ENCODE assay signal across 8 cellular contexts in the genomic region with DNA sequence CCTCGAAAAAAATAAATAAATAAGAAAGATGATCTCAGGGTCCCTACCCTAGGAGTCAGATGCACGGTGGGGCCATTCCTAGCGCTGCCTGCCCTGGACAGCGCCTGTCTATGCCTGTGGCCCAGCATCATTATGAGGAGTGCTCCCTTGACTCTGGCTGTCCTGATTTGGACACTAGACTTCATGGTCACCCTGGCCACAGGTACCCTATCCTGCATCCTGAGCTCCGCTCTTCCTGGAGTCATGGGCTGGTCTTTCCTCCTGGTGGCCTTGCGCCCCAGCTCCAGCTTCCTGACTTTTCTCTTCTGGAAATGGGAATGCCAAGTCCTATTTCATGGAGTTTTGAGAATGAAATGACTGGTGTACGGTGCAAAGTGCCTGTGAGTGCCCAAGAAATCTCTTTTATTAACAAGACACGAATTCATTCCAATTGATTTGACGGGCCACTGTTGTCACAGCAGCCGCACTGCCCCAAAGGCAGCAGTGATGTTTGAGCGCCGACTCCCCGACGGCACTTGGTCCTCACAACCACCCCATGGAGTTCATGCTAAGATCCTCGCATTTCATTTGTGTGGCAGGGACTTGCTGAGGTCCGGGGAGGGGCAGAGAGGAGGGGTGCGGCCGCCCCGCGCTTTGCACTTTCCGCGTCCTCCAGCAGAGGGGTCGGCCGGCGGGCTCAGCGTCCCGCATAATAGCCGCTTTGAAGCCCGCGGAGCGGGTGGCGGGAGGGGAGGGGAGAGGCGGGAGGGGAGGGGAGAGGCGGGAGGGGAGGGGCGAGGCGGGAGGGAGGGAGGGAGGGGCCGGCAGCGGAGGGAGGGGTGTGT.
DNase-seq lines count a peak whose midpoint lies in the region; ATAC-seq, FAIRE-seq and TF ChIP-seq lines count a peak whose summit lies in the region.

No MANE protein-coding gene starts in this region.

- CTCF ChIA-PET in HEK293 (lab: Yijun Ruan, JAX): interaction anchor here (1.2 to 1.8 kb wide), 3 partner anchors 13 to 241 kb away, joined by 3 to 6 read pairs (median 4); no protein-coding TSS in a partner anchor

- H3K36me3 Mint-ChIP-seq in nephron progenitor cell (ENCODE audit: low read depth): no peaks in the 10 kb centered on the region

- ATAC-seq in GM19328 (IDR thresholded peaks at IDR 0.05; ENCODE audit: unreplicated experiment) (no peak), HG03378 (IDR thresholded peaks at IDR 0.05; ENCODE audit: unreplicated experiment) (no peak)

- H3K36me3 ChIP-seq in HEK293 (ENCODE audit: control insufficient read depth in 2 of 2, insufficient read depth in 1 of 2, low read length in 2 of 2): no peaks in the 10 kb centered on the region

- H3K4me1 ChIP-seq in HEK293 (ENCODE audit: control insufficient read depth, insufficient read depth, low read length): no peaks in the 10 kb centered on the region

- H3K9me3 ChIP-seq in HEK293 (ENCODE audit: control insufficient read depth, insufficient read depth, low read depth, low read length): no peaks in the 10 kb centered on the region

- peaks cover 18% of the 10 kb centered on the region for H3K27me3 Mint-ChIP-seq in nephron progenitor cell (ENCODE audit: low read depth, poor library complexity)

- in situ Hi-C loops in ACHN (cut with HindIII; ENCODE audit: low pct_ligation_motif_present, low pct_unique_long_range_greater_than_20kb, low sequenced_read_pairs): no loop called here

- H3K27ac ChIP-seq in HEK293 (ENCODE audit: extremely low read depth, low read depth, low read length) (no peak overlapping the region), VCaP (peak overlapping the region; percentile 84)

- H3K4me3 ChIP-seq in HEK293 (ENCODE audit: low read depth, low read length) (peak overlapping the region; percentile 53), epithelial cell of esophagus (ENCODE audit: low read length) (peak overlapping the region; percentile 13)

- FAIRE-seq in urothelium cell line (lab: Jason Lieb, UNC): no peak

- no peaks in the 10 kb centered on the region for H3K9me3 Mint-ChIP-seq in nephron progenitor cell

- POLR2A ChIA-PET in HEK293 (lab: Yijun Ruan, JAX): interaction anchor here (0.5 to 5.4 kb wide), 3 partner anchors 10 to 29 kb away, joined by 4 to 61 read pairs (median 5); a partner anchor contains a TSS

- peak; percentile 42 for DNase-seq in ACHN
- no peak for DNase-seq in epithelial cell of esophagus (ENCODE audit: low read depth)
- peak; percentile 82 for DNase-seq in nephron progenitor cell
- peak; percentile 78 for DNase-seq in urothelium cell line (ENCODE audit: low spot score)

- H3K4me3 Mint-ChIP-seq in nephron progenitor cell: peak overlapping the region; percentile 81

- no peak overlapping the region for H3K27ac Mint-ChIP-seq in nephron progenitor cell

- TF ChIP-seq CTCF in HEK293 (tag by site-specific recombination; IDR thresholded peaks at IDR 0.05) (0 out of 2 replicates have a peak, but pooled peaks have one; percentile 17), VCaP (conservative IDR thresholded peaks at IDR 0.05) (peak; percentile 17), epithelial cell of esophagus (IDR thresholded peaks at IDR 0.05; ENCODE audit: insufficient read depth, low read depth, low read length, missing control alignments) (no peak), nephron progenitor cell (IDR thresholded peaks at IDR 0.05) (peak; percentile 24)

- peaks cover 48% of the 10 kb centered on the region for H3K4me1 Mint-ChIP-seq in nephron progenitor cell

TF ChIP-seq in HEK293, 187 proteins besides CTCF, POLR2A, EP300 and RAD21 (continues in another document):
- TF ChIP-seq GLIS2 (tag by site-specific recombination; IDR thresholded peaks at IDR 0.05) (0 out of 2 replicates have a peak, but pooled peaks have one; percentile 19), ZNF707 (tag by site-specific recombination; IDR thresholded peaks at IDR 0.05) (no peak), ZNF335 (tag by site-specific recombination; conservative IDR thresholded peaks at IDR 0.05) (peak; percentile 8), GLIS1 (tag by site-specific recombination; IDR thresholded peaks at IDR 0.05) (peak; percentile 34; the same call in 1 of the 2 replicates), ZNF777 (tag by site-specific recombination; IDR thresholded peaks at IDR 0.05; ENCODE audit: borderline replicate concordance) (peak; percentile 86), ZNF473 (tag by site-specific recombination; IDR thresholded peaks at IDR 0.05) (no peak), ZNF366 (tag by site-specific recombination; conservative IDR thresholded peaks at IDR 0.05) (no peak), SP2 (tag by site-specific recombination; IDR thresholded peaks at IDR 0.05) (0 out of 2 replicates have a peak, but pooled peaks have one; percentile 4), YY2 (tag by site-specific recombination; IDR thresholded peaks at IDR 0.05) (no peak)
- TF ChIP-seq, protein P1, sequence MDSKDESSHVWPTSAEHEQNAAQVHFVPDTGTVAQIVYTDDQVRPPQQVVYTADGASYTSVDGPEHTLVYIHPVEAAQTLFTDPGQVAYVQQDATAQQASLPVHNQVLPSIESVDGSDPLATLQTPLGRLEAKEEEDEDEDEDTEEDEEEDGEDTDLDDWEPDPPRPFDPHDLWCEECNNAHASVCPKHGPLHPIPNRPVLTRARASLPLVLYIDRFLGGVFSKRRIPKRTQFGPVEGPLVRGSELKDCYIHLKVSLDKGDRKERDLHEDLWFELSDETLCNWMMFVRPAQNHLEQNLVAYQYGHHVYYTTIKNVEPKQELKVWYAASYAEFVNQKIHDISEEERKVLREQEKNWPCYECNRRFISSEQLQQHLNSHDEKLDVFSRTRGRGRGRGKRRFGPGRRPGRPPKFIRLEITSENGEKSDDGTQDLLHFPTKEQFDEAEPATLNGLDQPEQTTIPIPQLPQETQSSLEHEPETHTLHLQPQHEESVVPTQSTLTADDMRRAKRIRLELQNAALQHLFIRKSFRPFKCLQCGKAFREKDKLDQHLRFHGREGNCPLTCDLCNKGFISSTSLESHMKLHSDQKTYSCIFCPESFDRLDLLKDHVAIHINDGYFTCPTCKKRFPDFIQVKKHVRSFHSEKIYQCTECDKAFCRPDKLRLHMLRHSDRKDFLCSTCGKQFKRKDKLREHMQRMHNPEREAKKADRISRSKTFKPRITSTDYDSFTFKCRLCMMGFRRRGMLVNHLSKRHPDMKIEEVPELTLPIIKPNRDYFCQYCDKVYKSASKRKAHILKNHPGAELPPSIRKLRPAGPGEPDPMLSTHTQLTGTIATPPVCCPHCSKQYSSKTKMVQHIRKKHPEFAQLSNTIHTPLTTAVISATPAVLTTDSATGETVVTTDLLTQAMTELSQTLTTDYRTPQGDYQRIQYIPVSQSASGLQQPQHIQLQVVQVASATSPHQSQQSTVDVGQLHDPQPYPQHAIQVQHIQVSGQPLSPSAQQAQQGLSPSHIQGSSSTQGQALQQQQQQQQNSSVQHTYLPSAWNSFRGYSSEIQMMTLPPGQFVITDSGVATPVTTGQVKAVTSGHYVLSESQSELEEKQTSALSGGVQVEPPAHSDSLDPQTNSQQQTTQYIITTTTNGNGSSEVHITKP (tag by site-specific recombination; IDR thresholded peaks at IDR 0.05): peak; percentile 47
- TF ChIP-seq, protein P2, sequence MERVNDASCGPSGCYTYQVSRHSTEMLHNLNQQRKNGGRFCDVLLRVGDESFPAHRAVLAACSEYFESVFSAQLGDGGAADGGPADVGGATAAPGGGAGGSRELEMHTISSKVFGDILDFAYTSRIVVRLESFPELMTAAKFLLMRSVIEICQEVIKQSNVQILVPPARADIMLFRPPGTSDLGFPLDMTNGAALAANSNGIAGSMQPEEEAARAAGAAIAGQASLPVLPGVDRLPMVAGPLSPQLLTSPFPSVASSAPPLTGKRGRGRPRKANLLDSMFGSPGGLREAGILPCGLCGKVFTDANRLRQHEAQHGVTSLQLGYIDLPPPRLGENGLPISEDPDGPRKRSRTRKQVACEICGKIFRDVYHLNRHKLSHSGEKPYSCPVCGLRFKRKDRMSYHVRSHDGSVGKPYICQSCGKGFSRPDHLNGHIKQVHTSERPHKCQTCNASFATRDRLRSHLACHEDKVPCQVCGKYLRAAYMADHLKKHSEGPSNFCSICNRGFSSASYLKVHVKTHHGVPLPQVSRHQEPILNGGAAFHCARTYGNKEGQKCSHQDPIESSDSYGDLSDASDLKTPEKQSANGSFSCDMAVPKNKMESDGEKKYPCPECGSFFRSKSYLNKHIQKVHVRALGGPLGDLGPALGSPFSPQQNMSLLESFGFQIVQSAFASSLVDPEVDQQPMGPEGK (tag by site-specific recombination; IDR thresholded peaks at IDR 0.05): peak; percentile 14; the same call in 1 of the 2 replicates
- TF ChIP-seq, protein P3, sequence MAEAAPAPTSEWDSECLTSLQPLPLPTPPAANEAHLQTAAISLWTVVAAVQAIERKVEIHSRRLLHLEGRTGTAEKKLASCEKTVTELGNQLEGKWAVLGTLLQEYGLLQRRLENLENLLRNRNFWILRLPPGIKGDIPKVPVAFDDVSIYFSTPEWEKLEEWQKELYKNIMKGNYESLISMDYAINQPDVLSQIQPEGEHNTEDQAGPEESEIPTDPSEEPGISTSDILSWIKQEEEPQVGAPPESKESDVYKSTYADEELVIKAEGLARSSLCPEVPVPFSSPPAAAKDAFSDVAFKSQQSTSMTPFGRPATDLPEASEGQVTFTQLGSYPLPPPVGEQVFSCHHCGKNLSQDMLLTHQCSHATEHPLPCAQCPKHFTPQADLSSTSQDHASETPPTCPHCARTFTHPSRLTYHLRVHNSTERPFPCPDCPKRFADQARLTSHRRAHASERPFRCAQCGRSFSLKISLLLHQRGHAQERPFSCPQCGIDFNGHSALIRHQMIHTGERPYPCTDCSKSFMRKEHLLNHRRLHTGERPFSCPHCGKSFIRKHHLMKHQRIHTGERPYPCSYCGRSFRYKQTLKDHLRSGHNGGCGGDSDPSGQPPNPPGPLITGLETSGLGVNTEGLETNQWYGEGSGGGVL (tag by site-specific recombination; IDR thresholded peaks at IDR 0.05): peak; percentile 84
